ENCODE assay signal across 2 cellular contexts in genomic region chr11:5348516-5349194, GRCh38.
TF ChIP-seq lines count a peak whose summit lies in the region.

No MANE protein-coding gene starts in this region.

TF ChIP-seq in GM23338, 12 proteins besides CTCF, POLR2A, EP300 and RAD21:
- TF ChIP-seq EZH2phosphoT487 (IDR thresholded peaks at IDR 0.05; ENCODE audit: unreplicated experiment) (no peak), STAT1 (IDR thresholded peaks at IDR 0.05; ENCODE audit: unreplicated experiment) (no peak), NANOG (IDR thresholded peaks at IDR 0.05; ENCODE audit: borderline replicate concordance) (0 out of 2 replicates have a peak, but pooled peaks have one; percentile 14), CREB1 (CRISPR knock-in tag; IDR thresholded peaks at IDR 0.05; ENCODE audit: low read depth) (no peak)

TF ChIP-seq in H1, 55 proteins besides CTCF, POLR2A, EP300 and RAD21:
- TF ChIP-seq CTBP2 (IDR thresholded peaks at IDR 0.05; ENCODE audit: borderline replicate concordance, insufficient read depth, insufficient read length, low read length) (no peak), POLR2AphosphoS5 (IDR thresholded peaks at IDR 0.05; ENCODE audit: low read depth, low read length) (no peak), HDAC2 (IDR thresholded peaks at IDR 0.05; ENCODE audit: borderline replicate concordance in 1 of 2, low read depth in 2 of 2, low read length in 2 of 2) (no peak), SIN3A (conservative IDR thresholded peaks at IDR 0.05 in 1 of 2, IDR thresholded peaks at IDR 0.05 in 1 of 2; ENCODE audit: low read depth in 1 of 2, low read length in 2 of 2) (no peak), EGR1 (IDR thresholded peaks at IDR 0.05; ENCODE audit: borderline replicate concordance, low read depth, low read length) (no peak), SRF (IDR thresholded peaks at IDR 0.05; ENCODE audit: low read depth, low read length) (no peak), SP1 (IDR thresholded peaks at IDR 0.05; ENCODE audit: low read depth, low read length) (no peak)
- TF ChIP-seq, protein P1, sequence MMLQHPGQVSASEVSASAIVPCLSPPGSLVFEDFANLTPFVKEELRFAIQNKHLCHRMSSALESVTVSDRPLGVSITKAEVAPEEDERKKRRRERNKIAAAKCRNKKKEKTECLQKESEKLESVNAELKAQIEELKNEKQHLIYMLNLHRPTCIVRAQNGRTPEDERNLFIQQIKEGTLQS (IDR thresholded peaks at IDR 0.05; ENCODE audit: insufficient read depth, low read depth, low read length): no peak
